ENCODE assay signal across 1 cellular context in genomic region chr3:123287051-123287961, GRCh38.
TF ChIP-seq lines count a peak whose summit lies in the region.

No MANE protein-coding gene starts in this region.

TF ChIP-seq in WTC11, 78 proteins besides CTCF, POLR2A, EP300 and RAD21 (continued from another document):
- no peak for TF ChIP-seq ZNF263 (CRISPR knock-in tag; IDR thresholded peaks at IDR 0.05; ENCODE audit: low read depth)
- TF ChIP-seq NFATC4 (CRISPR knock-in tag; IDR thresholded peaks at IDR 0.05), result no peak
- TF ChIP-seq CREM (CRISPR knock-in tag; IDR thresholded peaks at IDR 0.05), result no peak
- no peak for TF ChIP-seq ATF6 (CRISPR knock-in tag; IDR thresholded peaks at IDR 0.05)
- no peak for TF ChIP-seq PRRX2 (CRISPR knock-in tag; IDR thresholded peaks at IDR 0.05)
- TF ChIP-seq TEAD4 (CRISPR knock-in tag; IDR thresholded peaks at IDR 0.05), result no peak
- TF ChIP-seq, protein P1, sequence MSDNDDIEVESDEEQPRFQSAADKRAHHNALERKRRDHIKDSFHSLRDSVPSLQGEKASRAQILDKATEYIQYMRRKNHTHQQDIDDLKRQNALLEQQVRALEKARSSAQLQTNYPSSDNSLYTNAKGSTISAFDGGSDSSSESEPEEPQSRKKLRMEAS (CRISPR knock-in tag; IDR thresholded peaks at IDR 0.05), result no peak
- no peak for TF ChIP-seq JAZF1 (CRISPR knock-in tag; IDR thresholded peaks at IDR 0.05)
- TF ChIP-seq ZBTB21 (CRISPR knock-in tag; IDR thresholded peaks at IDR 0.05; ENCODE audit: borderline replicate concordance), result no peak
- no peak for TF ChIP-seq ZNF121 (CRISPR knock-in tag; IDR thresholded peaks at IDR 0.05)
- no peak for TF ChIP-seq E2F5 (CRISPR knock-in tag; IDR thresholded peaks at IDR 0.05)
- TF ChIP-seq, protein P2, sequence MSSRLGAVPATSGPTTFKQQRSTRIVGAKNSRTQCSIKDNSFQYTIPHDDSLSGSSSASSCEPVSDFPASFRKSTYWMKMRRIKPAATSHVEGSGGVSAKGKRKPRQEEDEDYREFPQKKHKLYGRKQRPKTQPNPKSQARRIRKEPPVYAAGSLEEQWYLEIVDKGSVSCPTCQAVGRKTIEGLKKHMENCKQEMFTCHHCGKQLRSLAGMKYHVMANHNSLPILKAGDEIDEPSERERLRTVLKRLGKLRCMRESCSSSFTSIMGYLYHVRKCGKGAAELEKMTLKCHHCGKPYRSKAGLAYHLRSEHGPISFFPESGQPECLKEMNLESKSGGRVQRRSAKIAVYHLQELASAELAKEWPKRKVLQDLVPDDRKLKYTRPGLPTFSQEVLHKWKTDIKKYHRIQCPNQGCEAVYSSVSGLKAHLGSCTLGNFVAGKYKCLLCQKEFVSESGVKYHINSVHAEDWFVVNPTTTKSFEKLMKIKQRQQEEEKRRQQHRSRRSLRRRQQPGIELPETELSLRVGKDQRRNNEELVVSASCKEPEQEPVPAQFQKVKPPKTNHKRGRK (CRISPR knock-in tag; IDR thresholded peaks at IDR 0.05; ENCODE audit: borderline replicate concordance), result no peak
- no peak for TF ChIP-seq ESRRA (CRISPR knock-in tag; IDR thresholded peaks at IDR 0.05; ENCODE audit: borderline replicate concordance)
- TF ChIP-seq ZNF425 (CRISPR knock-in tag; conservative IDR thresholded peaks at IDR 0.05), result no peak
TF ChIP-seq in WTC11: peak in this region for 0.
